In the genomic region with DNA sequence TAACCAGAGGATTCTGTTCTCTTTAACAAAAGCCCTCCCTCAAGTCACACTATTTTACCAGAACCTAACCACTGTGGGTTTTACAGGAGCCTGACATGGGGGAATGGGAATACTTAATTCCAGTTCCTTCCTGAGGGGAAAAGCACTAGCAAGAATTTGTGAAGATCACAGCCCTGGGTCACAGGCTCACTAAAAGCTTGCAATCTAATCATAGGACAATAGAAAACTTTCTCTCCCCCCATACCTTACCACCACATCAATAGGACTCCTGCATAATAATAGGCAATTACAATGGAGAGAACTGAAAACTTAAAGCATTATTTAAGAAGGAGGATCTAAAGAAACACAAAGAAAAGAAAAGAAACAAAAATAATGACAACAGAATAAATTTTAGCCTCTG, we compare ENCODE assay signal across 17 cellular contexts.
"Had no signal": no experiment of that assay in that cellular context is flagged by ENCODE, and none has a peak within 500 bp of the region (broad histone marks: within the 10 kb centered on the region; RNA-seq: fewer than 3 reads in every experiment).

No MANE protein-coding gene starts in this region.

- H3K4me1 ChIP-seq: foreskin keratinocyte, suprapubic skin, thyroid gland had no signal

- H3K4me3 Mint-ChIP-seq: dendritic cell treated with granulocyte-macrophage colony-stimulating factor and Interleukin-4, amounts not matched to agents 40 ng/mL and 50 ng/mL, for 4 days; effector memory CD8-positive, alpha-beta T cell; naive thymus-derived CD8-positive, alpha-beta T cell; stimulated activated effector memory CD8-positive, alpha-beta T cell treated with anti-CD3 and anti-CD28 coated beads, Interleukin-12 subunit alpha, Interleukin-12 subunit beta, amount 100 ng/mL, for 72 hours; type B pancreatic cell had no signal

- H3K27ac ChIP-seq: foreskin keratinocyte, ovary, suprapubic skin, thyroid gland had no signal

- H3K9me3 Mint-ChIP-seq: type B pancreatic cell had no signal

- H3K27ac Mint-ChIP-seq: dendritic cell treated with granulocyte-macrophage colony-stimulating factor and Interleukin-4, amounts not matched to agents 40 ng/mL and 50 ng/mL, for 4 days; effector memory CD8-positive, alpha-beta T cell; naive thymus-derived CD8-positive, alpha-beta T cell; stimulated activated effector memory CD8-positive, alpha-beta T cell treated with anti-CD3 and anti-CD28 coated beads, Interleukin-12 subunit alpha, Interleukin-12 subunit beta, amount 100 ng/mL, for 72 hours; type B pancreatic cell had no signal

- H3K4me1 Mint-ChIP-seq: naive thymus-derived CD8-positive, alpha-beta T cell; stimulated activated effector memory CD8-positive, alpha-beta T cell treated with anti-CD3 and anti-CD28 coated beads, Interleukin-12 subunit alpha, Interleukin-12 subunit beta, amount 100 ng/mL, for 72 hours had no signal

- DNase-seq: effector memory CD8-positive, alpha-beta T cell; erythroblast; foreskin keratinocyte; kidney glomerular epithelial cell; mucosa of descending colon; naive thymus-derived CD8-positive, alpha-beta T cell; nucleus accumbens; ovary; right cardiac atrium; stimulated activated CD4-positive, alpha-beta T cell treated with anti-CD3 and anti-CD28 coated beads, Interleukin-4, amount 100 ng/mL, for 1 hour; stimulated activated CD8-positive, alpha-beta memory T cell treated with anti-CD3 and anti-CD28 coated beads, Interleukin-4, amount 100 ng/mL, for 48 hours; stimulated activated naive CD8-positive, alpha-beta T cell treated with anti-CD3 and anti-CD28 coated beads, Interleukin-15, Interleukin-2, amounts not matched to agents 100 U/mL and 50 U/mL, for 24 hours; thyroid gland had no signal

- H3K9me3 ChIP-seq: mucosa of descending colon, ovary, suprapubic skin, thyroid gland had no signal

- H3K36me3 Mint-ChIP-seq: naive thymus-derived CD8-positive, alpha-beta T cell; stimulated activated effector memory CD8-positive, alpha-beta T cell treated with anti-CD3 and anti-CD28 coated beads, Interleukin-12 subunit alpha, Interleukin-12 subunit beta, amount 100 ng/mL, for 72 hours; type B pancreatic cell had no signal

- H3K27me3 ChIP-seq: foreskin keratinocyte, ovary, suprapubic skin, thyroid gland had no signal

- H3K27me3 Mint-ChIP-seq: dendritic cell treated with granulocyte-macrophage colony-stimulating factor and Interleukin-4, amounts not matched to agents 40 ng/mL and 50 ng/mL, for 4 days; effector memory CD8-positive, alpha-beta T cell; naive thymus-derived CD8-positive, alpha-beta T cell; type B pancreatic cell had no signal

- H3K4me3 ChIP-seq: mucosa of descending colon, ovary, suprapubic skin, thyroid gland had no signal

- H3K36me3 ChIP-seq: ovary, suprapubic skin, thyroid gland had no signal
